ENCODE assay signal across 9 cellular contexts in genomic region chr10:46268076-46268881, GRCh38. TPM values are rescaled to one million over a fixed set of nuclear protein-coding genes. Genes with fewer than 3 reads are reported as not detected.
DNase-seq lines count a peak whose midpoint lies in the region; ATAC-seq and TF ChIP-seq lines count a peak whose summit lies in the region.
"Had no signal": no experiment of that assay in that cellular context is flagged by ENCODE, and none has a peak within 500 bp of the region (broad histone marks: within the 10 kb centered on the region; RNA-seq: fewer than 3 reads in every experiment).

No MANE protein-coding gene starts in this region.

- intact Hi-C loops in stomach (cut with DNase I; ENCODE audit: low total_unique reads), result no loop called here
- intact Hi-C loops in heart right ventricle (cut with DNase I), result no loop called here

- H3K27ac ChIP-seq in stomach (peak overlapping the region in 3 of 5 donors; percentile 20 to 29 (median 27)), heart right ventricle (peak overlapping the region in 1 of 10 donors; percentile 78)
- H3K27ac ChIP-seq: HL-60 had no signal

- TF ChIP-seq EP300 in stomach (IDR thresholded peaks at IDR 0.05), result no peak

- peaks cover 3% of the 10 kb centered on the region for H3K36me3 Mint-ChIP-seq in central memory CD8-positive, alpha-beta T cell (ENCODE audit: insufficient read depth)

- in situ Hi-C loops in HAP-1 (cut with MboI; ENCODE audit: low sequenced_read_pairs), result no loop called here

- H3K36me3 ChIP-seq in stomach, result no peaks in the 10 kb centered on the region
- no peaks in the 10 kb centered on the region for H3K36me3 ChIP-seq in HAP-1 (replicated peaks)
- no peaks in the 10 kb centered on the region for H3K36me3 ChIP-seq in heart right ventricle

- WGBS in stomach, 5 donors, result 57 to 93% (median 77%) methylated on average over 8 to 10 of the region's 10 CpGs
- 64 to 68% methylated on average over 9 to 10 of the region's 10 CpGs for WGBS in heart right ventricle, 2 donors

- TF ChIP-seq CTCF in stomach (IDR thresholded peaks at IDR 0.05) (no peak), heart right ventricle (IDR thresholded peaks at IDR 0.05) (no peak)

- H3K4me1 ChIP-seq in stomach, result no peaks in the 10 kb centered on the region
- no peaks in the 10 kb centered on the region for H3K4me1 ChIP-seq in HAP-1
- no peaks in the 10 kb centered on the region for H3K4me1 ChIP-seq in heart right ventricle

- peak; percentile 44 for DNase-seq in T follicular helper cell (ENCODE audit: low read depth)
- no peak for DNase-seq in central memory CD8-positive, alpha-beta T cell (ENCODE audit: low spot score in 2 of 2)
- DNase-seq in stomach, result peak; percentile 24
- no peak for DNase-seq in NCI-H1105 (lab: John Stamatoyannopoulos, UW)
- DNase-seq in HAP-1 (ENCODE audit: low spot score in 2 of 2), result no peak
- DNase-seq in heart right ventricle, result no peak
- DNase-seq in DMS114 treated with DMSO at 0.1 percent for 48 hours (lab: John Stamatoyannopoulos, UW; ENCODE audit: unreplicated experiment), result no peak

- TF ChIP-seq POLR2A in stomach (IDR thresholded peaks at IDR 0.05), result no peak

- H3K27me3 Mint-ChIP-seq in central memory CD8-positive, alpha-beta T cell, result no peaks in the 10 kb centered on the region

- H3K9me3 Mint-ChIP-seq in central memory CD8-positive, alpha-beta T cell, result no peaks in the 10 kb centered on the region

- H3K27me3 ChIP-seq in stomach, result no peaks in the 10 kb centered on the region
- H3K27me3 ChIP-seq in HAP-1 (ENCODE audit: low read depth), result no peaks in the 10 kb centered on the region
- H3K27me3 ChIP-seq in heart right ventricle, result no peaks in the 10 kb centered on the region

- no peak overlapping the region for H3K4me3 Mint-ChIP-seq in central memory CD8-positive, alpha-beta T cell

- H3K4me3 ChIP-seq in stomach, result peak overlapping the region in 1 of 4 donors; percentile 15
- no peak overlapping the region for H3K4me3 ChIP-seq in HAP-1
- peak overlapping the region in 1 of 10 donors; percentile 42 for H3K4me3 ChIP-seq in heart right ventricle

- peaks cover 28% of the 10 kb centered on the region for H3K4me1 Mint-ChIP-seq in central memory CD8-positive, alpha-beta T cell

- ATAC-seq in GM21526 (IDR thresholded peaks at IDR 0.05; ENCODE audit: low FRiP score, unreplicated experiment), result peak; percentile 75
- ATAC-seq in central memory CD8-positive, alpha-beta T cell (replicated peaks; ENCODE audit: extremely low read depth, poor library complexity, severe bottlenecking), result peak; percentile 66
- ATAC-seq in heart right ventricle, result no peak

- no peak overlapping the region for H3K27ac Mint-ChIP-seq in central memory CD8-positive, alpha-beta T cell (ENCODE audit: low read depth)

- H3K9me3 ChIP-seq in stomach, result no peaks in the 10 kb centered on the region
- H3K9me3 ChIP-seq in HAP-1, result no peaks in the 10 kb centered on the region
- H3K9me3 ChIP-seq in heart right ventricle, result no peaks in the 10 kb centered on the region

RNA-seq across cellular contexts. Expression of gene ANTXRL, which starts 18.5 kb away (rescaled TPM):
- not detected for total RNA-seq in stomach
- not detected for polyA plus RNA-seq in stomach
- 1 to 10 TPM in 1 of 10 donors, under 1 TPM in 2, not detected in 7; 0.27 to 1.1 (median 0.49) TPM for total RNA-seq in heart right ventricle
- 1 to 10 TPM in 1 of 2 donors, under 1 TPM in 1; 0.22 to 6.3 TPM for polyA plus RNA-seq in heart right ventricle

Comparison
In these comparisons a context has a peak if more than half of its experiments do, and no peak if none do; other contexts are left out.
1. ATAC-seq: peak in GM21526 (single experiment) and central memory CD8-positive, alpha-beta T cell (single experiment); none in heart right ventricle (0 of 8).
2. DNase-seq: peak in T follicular helper cell (single experiment) and stomach (single experiment); none in central memory CD8-positive, alpha-beta T cell (0 of 2), NCI-H1105 (single experiment), HAP-1 (0 of 2), heart right ventricle (0 of 2) and DMS114 treated with DMSO at 0.1 percent for 48 hours (single experiment).